8 cellular contexts compared by ENCODE assay signal in genomic region chr20:63641792-63642517, GRCh38. TPM values are rescaled to one million over a fixed set of nuclear protein-coding genes. Genes with fewer than 3 reads are reported as not detected.
DNase-seq lines count a peak whose midpoint lies in the region; ATAC-seq and TF ChIP-seq lines count a peak whose summit lies in the region.

No MANE protein-coding gene starts in this region.

- peaks cover 22% of the 10 kb centered on the region for H3K36me3 Mint-ChIP-seq in CD4-positive, alpha-beta T cell (ENCODE audit: low read depth)

- H3K4me3 ChIP-seq in epithelial cell of esophagus (ENCODE audit: low read length) (peak overlapping the region; percentile 41), mucosa of descending colon (no peak overlapping the region)

- H3K4me1 ChIP-seq in mucosa of descending colon (ENCODE audit: low read depth): peaks cover 4% of the 10 kb centered on the region

- intact Hi-C loops in CD4-positive, alpha-beta T cell (cut with DNase I, micrococcal nuclease): loop anchor here (1.0 to 2.0 kb wide), 6 partner anchors 15 to 104 kb away; partner anchors contain the start of genes GMEB2 (in 1 of the 2) and RTEL1 (in 1 of the 2)
- intact Hi-C loops in mucosa of descending colon (cut with DNase I, micrococcal nuclease): no loop called here

- H3K4me1 Mint-ChIP-seq in CD4-positive, alpha-beta T cell (ENCODE audit: low read depth): peaks cover 35% of the 10 kb centered on the region

- POLR2A ChIA-PET in CD4-positive, alpha-beta T cell (lab: Charles Lee): interaction anchor here (0.5 to 8.9 kb wide), 28 partner anchors 9 to 339 kb away, joined by 3 to 449 read pairs (median 6); partner anchors contain the start of genes ARFRP1, GMEB2, HELZ2 and LIME1

- TF ChIP-seq CTCF in CD4-positive, alpha-beta T cell (IDR thresholded peaks at IDR 0.05): peak; percentile 48
- TF ChIP-seq CTCF in epithelial cell of esophagus (IDR thresholded peaks at IDR 0.05; ENCODE audit: insufficient read depth, low read depth, low read length, missing control alignments) (peak; percentile 43), mucosa of descending colon (IDR thresholded peaks at IDR 0.05) (peak; percentile 34)

- H3K27ac Mint-ChIP-seq in CD4-positive, alpha-beta T cell: peak overlapping the region; percentile 94

- no peaks in the 10 kb centered on the region for H3K27me3 ChIP-seq in CD4-positive, alpha-beta T cell (ENCODE audit: control insufficient read depth, insufficient read depth, low read length)

- ATAC-seq in CD4-positive, alpha-beta T cell (ENCODE audit: poor library complexity): peak; percentile 60
- ATAC-seq in GM19438 (IDR thresholded peaks at IDR 0.05; ENCODE audit: low read depth, unreplicated experiment) (peak; percentile 47), HG03571 (IDR thresholded peaks at IDR 0.05; ENCODE audit: unreplicated experiment) (peak; percentile 59), mucosa of descending colon (peak; percentile 90)

- peak overlapping the region; percentile 88 for H3K4me3 Mint-ChIP-seq in CD4-positive, alpha-beta T cell

- peaks cover 4% of the 10 kb centered on the region for H3K27me3 Mint-ChIP-seq in CD4-positive, alpha-beta T cell

- no peaks in the 10 kb centered on the region for H3K36me3 ChIP-seq in mucosa of descending colon (ENCODE audit: low read depth)

- peak overlapping the region; percentile 87 for H3K27ac ChIP-seq in CD4-positive, alpha-beta T cell (ENCODE audit: low read depth, low read length)

- H3K9me3 ChIP-seq in CD4-positive, alpha-beta T cell (ENCODE audit: control insufficient read depth, low read length): no peaks in the 10 kb centered on the region
- no peaks in the 10 kb centered on the region for H3K9me3 ChIP-seq in mucosa of descending colon

- peak; percentile 97 to 99 (median 98) for DNase-seq in CD4-positive, alpha-beta T cell
- DNase-seq in NOMO-1 treated with DMSO at 0.1 percent for 48 hours (lab: John Stamatoyannopoulos, UW; ENCODE audit: unreplicated experiment): peak; percentile 79
- peak; percentile 99 for DNase-seq in activated CD8-positive, alpha-beta memory T cell treated with anti-CD3 and anti-CD28 coated beads, Interleukin-2, amount 50 U/mL, for 48 hours
- DNase-seq in epithelial cell of esophagus (ENCODE audit: low read depth): peak; percentile 93
- peak; percentile 94 to 97 (median 96) for DNase-seq in mucosa of descending colon
- DNase-seq in stimulated activated CD8-positive, alpha-beta memory T cell treated with anti-CD3 and anti-CD28 coated beads, Interleukin-4, amount 100 ng/mL, for 4 hours (ENCODE audit: low read depth in 2 of 2, low spot score in 1 of 2): peak; percentile 94

- no peaks in the 10 kb centered on the region for H3K9me3 Mint-ChIP-seq in CD4-positive, alpha-beta T cell

- CTCF ChIA-PET in CD4-positive, alpha-beta T cell (lab: Charles Lee): interaction anchor here (0.5 to 1.6 kb wide), 23 partner anchors 10 to 339 kb away, joined by 3 to 14 read pairs (median 4); partner anchors contain the start of genes ARFRP1, GMEB2, HELZ2 and LIME1

RNA-seq across cellular contexts. Expression of gene STMN3, which starts 11.3 kb away (rescaled TPM):
- total RNA-seq in CD4-positive, alpha-beta T cell: 100 to 1,000 TPM; 122 to 127 TPM
- 10 to 100 TPM in 1 of 3 donors, 1 to 10 TPM in 2; 2.7 to 19.7 (median 6.7) TPM for total RNA-seq in mucosa of descending colon

RNA-seq across cellular contexts. Expression of gene GMEB2, which starts 15.1 kb away (rescaled TPM):
- 10 to 100 TPM; 32.9 to 34.0 TPM for total RNA-seq in CD4-positive, alpha-beta T cell
- 10 to 100 TPM; 10.3 to 12.8 (median 11.4) TPM for total RNA-seq in mucosa of descending colon

RNA-seq across cellular contexts. Expression of gene RTEL1, which starts 16.2 kb away (rescaled TPM):
- total RNA-seq in CD4-positive, alpha-beta T cell: 10 to 100 TPM; 25.5 to 27.6 TPM
- 10 to 100 TPM; 23.5 to 42.8 (median 34.2) TPM for total RNA-seq in mucosa of descending colon

RNA-seq across cellular contexts. Expression of gene TNFRSF6B, which starts 54.5 kb away (rescaled TPM):
- total RNA-seq in CD4-positive, alpha-beta T cell: 1 to 10 TPM; 2.5 to 2.6 TPM
- 10 to 100 TPM in 1 of 3 donors, not detected in 2; 19.7 TPM for total RNA-seq in mucosa of descending colon

Comparison
In these comparisons a context has a peak if more than half of its experiments do, and no peak if none do; other contexts are left out.
1. RNA of gene STMN3, which starts 11.3 kb away (total RNA-seq): 122 to 127 TPM in CD4-positive, alpha-beta T cell; 2.7 to 19.7 TPM in mucosa of descending colon; every median in the first group is over 4 times any median in the second.
2. intact Hi-C loops: an anchor here in CD4-positive, alpha-beta T cell (1.0 to 2.0 kb wide); none called in mucosa of descending colon.
3. Peak in every context shown above with its lines, with median percentiles within 50 percentile points of each other: ATAC-seq, DNase-seq and CTCF ChIP-seq.